ENCODE assay signal across 29 cellular contexts in genomic region chr1:3498986-3499385, GRCh38.
"Had no signal": no experiment of that assay in that cellular context is flagged by ENCODE, and none has a peak within 500 bp of the region (broad histone marks: within the 10 kb centered on the region; RNA-seq: fewer than 3 reads in every experiment).

No MANE protein-coding gene starts in this region.

- DNase-seq: activated B cell treated with CpG ODN at 0.5 μM for 24 hours; activated CD4-positive, alpha-beta memory T cell treated with anti-CD3 and anti-CD28 coated beads for 36 hours; activated CD4-positive, alpha-beta T cell treated with anti-CD3 and anti-CD28 coated beads for 4 hours; activated CD4-positive, alpha-beta T cell treated with anti-CD3 and anti-CD28 coated beads, Interleukin-2, amount 10 ng/mL, durations not matched to agents 24 days and 14 days; activated CD4-positive, alpha-beta T cell treated with anti-CD3 and anti-CD28 coated beads, Interleukin-2, amount 50 U/mL, for 1 hour; activated CD4-positive, alpha-beta T cell treated with anti-CD3 and anti-CD28 coated beads, Interleukin-2, amount 50 U/mL, for 4 hours; activated CD4-positive, CD25-positive, alpha-beta regulatory T cell treated with anti-CD3 and anti-CD28 coated beads, Interleukin-2, amount 50 U/mL, for 72 hours; activated CD8-positive, alpha-beta memory T cell treated with anti-CD3 and anti-CD28 coated beads, Interleukin-2, amount 50 U/mL, for 4 hours; activated CD8-positive, alpha-beta T cell treated with anti-CD3 and anti-CD28 coated beads for 36 hours; activated effector memory CD4-positive, alpha-beta T cell treated with anti-CD3 and anti-CD28 coated beads, Interleukin-2, amount 50 U/mL, for 16 hours; activated gamma-delta T cell treated with Interleukin-2 at 50 U/mL for 16 hours; activated naive CD4-positive, alpha-beta T cell; activated naive CD4-positive, alpha-beta T cell treated with anti-CD3 and anti-CD28 coated beads for 36 hours; activated naive CD4-positive, alpha-beta T cell treated with anti-CD3 and anti-CD28 coated beads, Interleukin-2, amount 50 U/mL, for 16 hours; activated naive CD8-positive, alpha-beta T cell treated with anti-CD3 and anti-CD28 coated beads for 36 hours; activated T-cell treated with anti-CD3 and anti-CD28 coated beads for 4 hours; activated T-cell treated with anti-CD3 and anti-CD28 coated beads, Interleukin-2, amount 50 U/mL, for 1 hour; activated T-cell treated with anti-CD3 and anti-CD28 coated beads, Interleukin-2, amount 50 U/mL, for 4 hours; activated T-cell treated with anti-CD3 and anti-CD28 coated beads, Interleukin-2, amount 50 U/mL, for 72 hours; adrenal gland; amniotic stem cell; aorta; body of pancreas; brain microvascular endothelial cell; central memory CD4-positive, alpha-beta T cell; T-cell; T-helper 17 cell had no signal

- H3K36me3 ChIP-seq: adrenal gland, brain microvascular endothelial cell, breast epithelium had no signal

- H3K27me3 ChIP-seq: adrenal gland, body of pancreas, brain microvascular endothelial cell, breast epithelium had no signal

- H3K27ac ChIP-seq: adrenal gland, body of pancreas, brain microvascular endothelial cell, breast epithelium, VCaP had no signal

- H3K4me1 ChIP-seq: adrenal gland, body of pancreas, breast epithelium had no signal

- H3K4me3 ChIP-seq: adrenal gland, body of pancreas, breast epithelium had no signal

- H3K9me3 ChIP-seq: adrenal gland, body of pancreas, breast epithelium had no signal
